1 cellular context compared by ENCODE assay signal in genomic region chr2:71462056-71462605, GRCh38.
A peak's percentile ranks its signal among the peaks of the same experiment; 100 is the strongest.
TF ChIP-seq lines count a peak whose summit lies in the region.

No MANE protein-coding gene starts in this region.

TF ChIP-seq in HEK293, 187 proteins besides CTCF, POLR2A, EP300 and RAD21 (continued from another document):
- TF ChIP-seq ZNF518A (tag by site-specific recombination; conservative IDR thresholded peaks at IDR 0.05; ENCODE audit: low read depth), result no peak
- no peak for TF ChIP-seq INSM2 (tag by site-specific recombination; IDR thresholded peaks at IDR 0.05)
- peak; percentile 36; the same call in 1 of the 2 replicates for TF ChIP-seq ZNF223 (tag by site-specific recombination; IDR thresholded peaks at IDR 0.05)
